8 cellular contexts compared by ENCODE assay signal in genomic region chr12:22100952-22101748, GRCh38. TPM values are rescaled to one million over a fixed set of nuclear protein-coding genes. Genes with fewer than 3 reads are reported as not detected.
DNase-seq lines count a peak whose midpoint lies in the region; ATAC-seq, FAIRE-seq and TF ChIP-seq lines count a peak whose summit lies in the region.

No MANE protein-coding gene starts in this region.

- H3K9me3 ChIP-seq in upper lobe of right lung, result no peaks in the 10 kb centered on the region

- H3K27me3 ChIP-seq in dorsolateral prefrontal cortex (no peaks in the 10 kb centered on the region), upper lobe of right lung (no peaks in the 10 kb centered on the region)

- DNase-seq in D341Med (ENCODE audit: low spot score) (peak; percentile 38), GM19239 (ENCODE audit: insufficient read length, low spot score) (no peak), SKM-1 treated with dmso at 0.1 percent for 144 hours (lab: John Stamatoyannopoulos, UW; ENCODE audit: unreplicated experiment) (peak; percentile 15), dorsolateral prefrontal cortex (no peak), memory B cell (ENCODE audit: low spot score in 2 of 2) (no peak), upper lobe of right lung (no peak), posterior vena cava (ENCODE audit: low spot score) (no peak)

- no peaks in the 10 kb centered on the region for H3K36me3 ChIP-seq in upper lobe of right lung

- H3K27me3 Mint-ChIP-seq in memory B cell, result peaks cover 12% of the 10 kb centered on the region

- H3K4me3 Mint-ChIP-seq in memory B cell, result no peak overlapping the region

- peak; percentile 83 for FAIRE-seq in GM19239 (lab: Jason Lieb, UNC)

- intact Hi-C loops in dorsolateral prefrontal cortex (cut with DNase I) (loop anchor here (5.0 kb wide), 2 partner anchors 231 to 236 kb away; partner anchors contain the start of gene ST8SIA1 (in 1 of the 2)), upper lobe of right lung (cut with DNase I) (no loop called here), posterior vena cava (cut with DNase I) (no loop called here)

- no peak overlapping the region for H3K27ac Mint-ChIP-seq in memory B cell

- peak overlapping the region in 15 of 59 donors; percentile 7 to 59 (median 26) for H3K27ac ChIP-seq in dorsolateral prefrontal cortex
- H3K27ac ChIP-seq in upper lobe of right lung, result no peak overlapping the region

- H3K4me3 ChIP-seq in dorsolateral prefrontal cortex (no peak overlapping the region), upper lobe of right lung (no peak overlapping the region)

- no peaks in the 10 kb centered on the region for H3K4me1 ChIP-seq in upper lobe of right lung

- ATAC-seq in HG03521 (IDR thresholded peaks at IDR 0.05; ENCODE audit: unreplicated experiment) (peak; percentile 78), memory B cell (ENCODE audit: low read depth) (peak; percentile 44), upper lobe of right lung (peak; percentile 85)

- H3K9me3 Mint-ChIP-seq in memory B cell, result peaks cover 1% of the 10 kb centered on the region

- peak in 52 of 56 donors; percentile 25 to 69 (median 50) for TF ChIP-seq CTCF in dorsolateral prefrontal cortex (IDR thresholded peaks at IDR 0.05 in 54 of 56, conservative IDR thresholded peaks at IDR 0.05 in 2 of 56; ENCODE audit: low read depth in 1 of 56, partially characterized antibody in 56 of 56)
- peak; percentile 55 for TF ChIP-seq CTCF in upper lobe of right lung (IDR thresholded peaks at IDR 0.05)

- no peaks in the 10 kb centered on the region for H3K36me3 Mint-ChIP-seq in memory B cell

- H3K4me1 Mint-ChIP-seq in memory B cell, result no peaks in the 10 kb centered on the region

RNA-seq across cellular contexts. Expression of gene CMAS, which starts 55.1 kb away (rescaled TPM):
- total RNA-seq in dorsolateral prefrontal cortex, result 100 to 1,000 TPM in 1 of 120 experiments, 10 to 100 TPM in 119; 33.3 to 101 (median 67.9) TPM
- 29.4 TPM for total RNA-seq in upper lobe of right lung
- total RNA-seq in posterior vena cava, result 10 to 100 TPM; 28.8 to 42.1 TPM

Comparison
In these comparisons a context has a peak if more than half of its experiments do, and no peak if none do; other contexts are left out.
1. DNase-seq: peak in D341Med (single experiment) and SKM-1 treated with dmso at 0.1 percent for 144 hours (single experiment); none in GM19239 (single experiment), dorsolateral prefrontal cortex (0 of 10), memory B cell (0 of 2), upper lobe of right lung (single experiment) and posterior vena cava (single experiment).
2. intact Hi-C loops: an anchor here in dorsolateral prefrontal cortex (5.0 kb wide); none called in upper lobe of right lung and posterior vena cava.
3. Peak in every context shown above with its lines, with median percentiles within 50 percentile points of each other: ATAC-seq.